ENCODE assay signal across 1 cellular context in genomic region chr3:12994607-12995388, GRCh38.
TF ChIP-seq lines count a peak whose summit lies in the region.

No MANE protein-coding gene starts in this region.

TF ChIP-seq in HepG2, 621 proteins besides CTCF, POLR2A, EP300 and RAD21 (continued from another document and continues in another):
- TF ChIP-seq UBTF (CRISPR knock-in tag; IDR thresholded peaks at IDR 0.05) (peak; percentile 97), FOXA1 (IDR thresholded peaks at IDR 0.05) (no peak), FOXA1 (CRISPR knock-in tag; IDR thresholded peaks at IDR 0.05) (no peak), ELK4 (CRISPR knock-in tag; IDR thresholded peaks at IDR 0.05; ENCODE audit: borderline replicate concordance) (no peak), ZNF124 (CRISPR knock-in tag; IDR thresholded peaks at IDR 0.05) (0 out of 2 replicates have a peak, but pooled peaks have one; percentile 55), ZNF225 (CRISPR knock-in tag; IDR thresholded peaks at IDR 0.05) (no peak; the same call in 1 of the 2 replicates), ZSCAN20 (CRISPR knock-in tag; IDR thresholded peaks at IDR 0.05; ENCODE audit: borderline replicate concordance) (no peak), ZKSCAN1 (IDR thresholded peaks at IDR 0.05; ENCODE audit: low read length) (no peak), ZNF382 (CRISPR knock-in tag; IDR thresholded peaks at IDR 0.05; ENCODE audit: borderline replicate concordance) (no peak), NR3C1 (CRISPR knock-in tag; IDR thresholded peaks at IDR 0.05) (no peak), NR2F6 (IDR thresholded peaks at IDR 0.05) (no peak), NR2F6 (CRISPR knock-in tag; IDR thresholded peaks at IDR 0.05) (peak; percentile 47; the same call in 1 of the 2 replicates), ZFP62 (CRISPR knock-in tag; IDR thresholded peaks at IDR 0.05) (no peak), CCAR2 (optimal IDR thresholded peaks at IDR 0.05; ENCODE audit: low read depth, low read length) (no peak), WIZ (CRISPR knock-in tag; IDR thresholded peaks at IDR 0.05) (peak; percentile 55; the same call in 1 of the 2 replicates), NCOA5 (CRISPR knock-in tag; IDR thresholded peaks at IDR 0.05) (no peak), DR1 (CRISPR knock-in tag; IDR thresholded peaks at IDR 0.05) (no peak), SP4 (CRISPR knock-in tag; IDR thresholded peaks at IDR 0.05) (0 out of 2 replicates have a peak, but pooled peaks have one; percentile 27), ZNF33B (CRISPR knock-in tag; IDR thresholded peaks at IDR 0.05) (0 out of 2 replicates have a peak, but pooled peaks have one; percentile 54), ZNF724P (CRISPR knock-in tag; IDR thresholded peaks at IDR 0.05; ENCODE audit: borderline replicate concordance) (no peak), RBM22 (optimal IDR thresholded peaks at IDR 0.05; ENCODE audit: low read length) (peak; percentile 73), ZSCAN9 (CRISPR knock-in tag; IDR thresholded peaks at IDR 0.05; ENCODE audit: borderline replicate concordance) (peak; percentile 64; the same call in 1 of the 2 replicates), HMG20A (CRISPR knock-in tag; IDR thresholded peaks at IDR 0.05; ENCODE audit: borderline replicate concordance) (peak; percentile 19; the same call in 1 of the 2 replicates), USF2 (IDR thresholded peaks at IDR 0.05; ENCODE audit: low read depth, low read length) (no peak), USF2 (CRISPR knock-in tag; IDR thresholded peaks at IDR 0.05; ENCODE audit: borderline replicate concordance) (no peak), ATF5 (CRISPR knock-in tag; IDR thresholded peaks at IDR 0.05; ENCODE audit: low read depth) (no peak), ZMYM3 (CRISPR knock-in tag; IDR thresholded peaks at IDR 0.05) (peak; percentile 99), ETV5 (CRISPR knock-in tag; IDR thresholded peaks at IDR 0.05; ENCODE audit: borderline replicate concordance) (peak; percentile 90), ZNF674 (CRISPR knock-in tag; IDR thresholded peaks at IDR 0.05; ENCODE audit: low read depth) (no peak), DNMT3B (CRISPR knock-in tag; conservative IDR thresholded peaks at IDR 0.05) (0 out of 2 replicates have a peak, but pooled peaks have one; percentile 37), TFE3 (CRISPR knock-in tag; IDR thresholded peaks at IDR 0.05) (peak; percentile 71), GZF1 (CRISPR knock-in tag; IDR thresholded peaks at IDR 0.05) (no peak), ZNF546 (CRISPR knock-in tag; conservative IDR thresholded peaks at IDR 0.05) (no peak), ZNF792 (CRISPR knock-in tag; IDR thresholded peaks at IDR 0.05) (peak; percentile 81; the same call in 1 of the 2 replicates), ARNTL (CRISPR knock-in tag; IDR thresholded peaks at IDR 0.05) (no peak), ZNF747 (CRISPR knock-in tag; IDR thresholded peaks at IDR 0.05; ENCODE audit: borderline replicate concordance) (no peak), ZBTB8A (CRISPR knock-in tag; IDR thresholded peaks at IDR 0.05; ENCODE audit: borderline replicate concordance, low read depth) (no peak), ZNF230 (CRISPR knock-in tag; IDR thresholded peaks at IDR 0.05) (peak; percentile 12; the same call in 1 of the 2 replicates), REPIN1 (CRISPR knock-in tag; IDR thresholded peaks at IDR 0.05; ENCODE audit: borderline replicate concordance, low read depth) (peak; percentile 55; the same call in 1 of the 2 replicates), SIX1 (CRISPR knock-in tag; IDR thresholded peaks at IDR 0.05; ENCODE audit: borderline replicate concordance) (0 out of 2 replicates have a peak, but pooled peaks have one; percentile 38), TARDBP (CRISPR knock-in tag; IDR thresholded peaks at IDR 0.05) (peak; percentile 81), KDM1A (CRISPR knock-in tag; IDR thresholded peaks at IDR 0.05) (peak; percentile 86)
- TF ChIP-seq, protein P1, sequence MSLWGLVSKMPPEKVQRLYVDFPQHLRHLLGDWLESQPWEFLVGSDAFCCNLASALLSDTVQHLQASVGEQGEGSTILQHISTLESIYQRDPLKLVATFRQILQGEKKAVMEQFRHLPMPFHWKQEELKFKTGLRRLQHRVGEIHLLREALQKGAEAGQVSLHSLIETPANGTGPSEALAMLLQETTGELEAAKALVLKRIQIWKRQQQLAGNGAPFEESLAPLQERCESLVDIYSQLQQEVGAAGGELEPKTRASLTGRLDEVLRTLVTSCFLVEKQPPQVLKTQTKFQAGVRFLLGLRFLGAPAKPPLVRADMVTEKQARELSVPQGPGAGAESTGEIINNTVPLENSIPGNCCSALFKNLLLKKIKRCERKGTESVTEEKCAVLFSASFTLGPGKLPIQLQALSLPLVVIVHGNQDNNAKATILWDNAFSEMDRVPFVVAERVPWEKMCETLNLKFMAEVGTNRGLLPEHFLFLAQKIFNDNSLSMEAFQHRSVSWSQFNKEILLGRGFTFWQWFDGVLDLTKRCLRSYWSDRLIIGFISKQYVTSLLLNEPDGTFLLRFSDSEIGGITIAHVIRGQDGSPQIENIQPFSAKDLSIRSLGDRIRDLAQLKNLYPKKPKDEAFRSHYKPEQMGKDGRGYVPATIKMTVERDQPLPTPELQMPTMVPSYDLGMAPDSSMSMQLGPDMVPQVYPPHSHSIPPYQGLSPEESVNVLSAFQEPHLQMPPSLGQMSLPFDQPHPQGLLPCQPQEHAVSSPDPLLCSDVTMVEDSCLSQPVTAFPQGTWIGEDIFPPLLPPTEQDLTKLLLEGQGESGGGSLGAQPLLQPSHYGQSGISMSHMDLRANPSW (CRISPR knock-in tag; IDR thresholded peaks at IDR 0.05; ENCODE audit: borderline replicate concordance) = 0 out of 2 replicates have a peak, but pooled peaks have one; percentile 32
- TF ChIP-seq, protein P2, sequence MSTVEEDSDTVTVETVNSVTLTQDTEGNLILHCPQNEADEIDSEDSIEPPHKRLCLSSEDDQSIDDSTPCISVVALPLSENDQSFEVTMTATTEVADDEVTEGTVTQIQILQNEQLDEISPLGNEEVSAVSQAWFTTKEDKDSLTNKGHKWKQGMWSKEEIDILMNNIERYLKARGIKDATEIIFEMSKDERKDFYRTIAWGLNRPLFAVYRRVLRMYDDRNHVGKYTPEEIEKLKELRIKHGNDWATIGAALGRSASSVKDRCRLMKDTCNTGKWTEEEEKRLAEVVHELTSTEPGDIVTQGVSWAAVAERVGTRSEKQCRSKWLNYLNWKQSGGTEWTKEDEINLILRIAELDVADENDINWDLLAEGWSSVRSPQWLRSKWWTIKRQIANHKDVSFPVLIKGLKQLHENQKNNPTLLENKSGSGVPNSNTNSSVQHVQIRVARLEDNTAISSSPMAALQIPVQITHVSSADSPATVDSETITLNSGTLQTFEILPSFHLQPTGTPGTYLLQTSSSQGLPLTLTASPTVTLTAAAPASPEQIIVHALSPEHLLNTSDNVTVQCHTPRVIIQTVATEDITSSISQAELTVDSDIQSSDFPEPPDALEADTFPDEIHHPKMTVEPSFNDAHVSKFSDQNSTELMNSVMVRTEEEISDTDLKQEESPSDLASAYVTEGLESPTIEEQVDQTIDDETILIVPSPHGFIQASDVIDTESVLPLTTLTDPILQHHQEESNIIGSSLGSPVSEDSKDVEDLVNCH (CRISPR knock-in tag; IDR thresholded peaks at IDR 0.05) = no peak
- TF ChIP-seq, protein P3, sequence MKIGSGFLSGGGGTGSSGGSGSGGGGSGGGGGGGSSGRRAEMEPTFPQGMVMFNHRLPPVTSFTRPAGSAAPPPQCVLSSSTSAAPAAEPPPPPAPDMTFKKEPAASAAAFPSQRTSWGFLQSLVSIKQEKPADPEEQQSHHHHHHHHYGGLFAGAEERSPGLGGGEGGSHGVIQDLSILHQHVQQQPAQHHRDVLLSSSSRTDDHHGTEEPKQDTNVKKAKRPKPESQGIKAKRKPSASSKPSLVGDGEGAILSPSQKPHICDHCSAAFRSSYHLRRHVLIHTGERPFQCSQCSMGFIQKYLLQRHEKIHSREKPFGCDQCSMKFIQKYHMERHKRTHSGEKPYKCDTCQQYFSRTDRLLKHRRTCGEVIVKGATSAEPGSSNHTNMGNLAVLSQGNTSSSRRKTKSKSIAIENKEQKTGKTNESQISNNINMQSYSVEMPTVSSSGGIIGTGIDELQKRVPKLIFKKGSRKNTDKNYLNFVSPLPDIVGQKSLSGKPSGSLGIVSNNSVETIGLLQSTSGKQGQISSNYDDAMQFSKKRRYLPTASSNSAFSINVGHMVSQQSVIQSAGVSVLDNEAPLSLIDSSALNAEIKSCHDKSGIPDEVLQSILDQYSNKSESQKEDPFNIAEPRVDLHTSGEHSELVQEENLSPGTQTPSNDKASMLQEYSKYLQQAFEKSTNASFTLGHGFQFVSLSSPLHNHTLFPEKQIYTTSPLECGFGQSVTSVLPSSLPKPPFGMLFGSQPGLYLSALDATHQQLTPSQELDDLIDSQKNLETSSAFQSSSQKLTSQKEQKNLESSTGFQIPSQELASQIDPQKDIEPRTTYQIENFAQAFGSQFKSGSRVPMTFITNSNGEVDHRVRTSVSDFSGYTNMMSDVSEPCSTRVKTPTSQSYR (CRISPR knock-in tag; IDR thresholded peaks at IDR 0.05; ENCODE audit: borderline replicate concordance) = no peak; the same call in 1 of the 2 replicates
- TF ChIP-seq, protein P4, sequence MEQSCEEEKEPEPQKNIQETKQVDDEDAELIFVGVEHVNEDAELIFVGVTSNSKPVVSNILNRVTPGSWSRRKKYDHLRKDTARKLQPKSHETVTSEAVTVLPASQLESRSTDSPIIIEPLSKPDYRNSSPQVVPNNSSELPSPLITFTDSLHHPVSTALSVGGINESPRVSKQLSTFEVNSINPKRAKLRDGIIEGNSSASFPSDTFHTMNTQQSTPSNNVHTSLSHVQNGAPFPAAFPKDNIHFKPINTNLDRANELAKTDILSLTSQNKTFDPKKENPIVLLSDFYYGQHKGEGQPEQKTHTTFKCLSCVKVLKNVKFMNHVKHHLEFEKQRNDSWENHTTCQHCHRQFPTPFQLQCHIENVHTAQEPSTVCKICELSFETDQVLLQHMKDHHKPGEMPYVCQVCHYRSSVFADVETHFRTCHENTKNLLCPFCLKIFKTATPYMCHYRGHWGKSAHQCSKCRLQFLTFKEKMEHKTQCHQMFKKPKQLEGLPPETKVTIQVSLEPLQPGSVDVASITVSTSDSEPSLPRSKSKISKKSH (CRISPR knock-in tag; IDR thresholded peaks at IDR 0.05; ENCODE audit: borderline replicate concordance) = no peak
